Comparison of ENCODE assay signal across 15 cellular contexts in the genomic region with DNA sequence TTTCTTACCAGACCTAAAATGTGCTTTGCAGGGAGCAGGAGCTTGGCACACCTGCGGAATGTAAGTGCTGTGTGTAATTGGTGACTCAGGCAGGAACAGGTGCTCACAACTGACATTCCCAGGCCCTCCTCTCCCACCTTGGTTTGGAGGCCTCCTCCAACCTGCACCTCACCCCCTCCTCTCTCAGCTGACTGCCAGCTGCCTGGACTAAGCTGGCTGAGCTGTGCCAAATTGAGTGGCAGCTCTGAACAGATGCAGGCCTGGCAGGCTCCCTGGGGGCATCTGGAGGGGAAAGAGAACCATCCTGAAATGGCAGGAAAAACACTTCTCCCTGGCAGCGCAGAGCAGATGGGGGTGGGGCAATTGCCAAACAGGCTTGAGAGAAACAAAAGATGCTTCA.
A peak's percentile ranks its signal among the peaks of the same experiment; 100 is the strongest.
DNase-seq lines count a peak whose midpoint lies in the region; ATAC-seq and TF ChIP-seq lines count a peak whose summit lies in the region.
"Had no signal": no experiment of that assay in that cellular context is flagged by ENCODE, and none has a peak within 500 bp of the region (broad histone marks: within the 10 kb centered on the region; RNA-seq: fewer than 3 reads in every experiment).

No MANE protein-coding gene starts in this region.

- DNase-seq in Calu3, result peak; percentile 26
- DNase-seq in NCI-H187 treated with DMSO at 0.1 percent for 48 hours (lab: John Stamatoyannopoulos, UW), result peak; percentile 36
- peak; percentile 38 for DNase-seq in RPMI8226
- peak; percentile 42 for DNase-seq in left ventricle myocardium superior
- no peak for DNase-seq in HAP-1 (ENCODE audit: low spot score in 2 of 2)
- no peak for DNase-seq in SIG-M5 (lab: John Stamatoyannopoulos, UW)
- no peak for DNase-seq in activated CD4-positive, alpha-beta T cell treated with anti-CD3 and anti-CD28 coated beads, Interleukin-2, amount 50 U/mL, for 1 hour
- DNase-seq: activated CD4-positive, alpha-beta T cell treated with anti-CD3 and anti-CD28 coated beads, Interleukin-2, amount 50 U/mL, for 4 hours; activated effector memory CD4-positive, alpha-beta T cell treated with anti-CD3 and anti-CD28 coated beads, Interleukin-2, amount 50 U/mL, for 16 hours; brain microvascular endothelial cell; Kasumi-1; stimulated activated CD4-positive, alpha-beta T cell treated with anti-CD3 and anti-CD28 coated beads, Interleukin-4, amount 100 ng/mL, for 4 hours had no signal

- peak; percentile 83 for ATAC-seq in left ventricle myocardium superior
- no peak for ATAC-seq in HG02938 (IDR thresholded peaks at IDR 0.05; ENCODE audit: unreplicated experiment)

- H3K27me3 Mint-ChIP-seq in Calu3 (ENCODE audit: unreplicated experiment), result no peaks in the 10 kb centered on the region

- H3K36me3 ChIP-seq in HAP-1 (replicated peaks), result no peaks in the 10 kb centered on the region
- H3K36me3 ChIP-seq: brain microvascular endothelial cell had no signal

- no peak for TF ChIP-seq CTCF in Calu3 (IDR thresholded peaks at IDR 0.05; ENCODE audit: unreplicated experiment)

- H3K9me3 Mint-ChIP-seq in Calu3 (ENCODE audit: low read depth, unreplicated experiment), result no peaks in the 10 kb centered on the region
- H3K9me3 Mint-ChIP-seq: T-helper 1 cell treated with Interleukin-12 subunit alpha and Interleukin-12 subunit beta and Interleukin-4 antibody, amounts not matched to agents 30 μg/mL and 1 μg/mL, for 36 hours had no signal

- H3K4me3 ChIP-seq in HAP-1, result no peak overlapping the region

- CTCF ChIA-PET in Calu3 (lab: Charles Lee), result interaction anchor here (0.5 to 0.7 kb wide), 4 partner anchors 12 to 132 kb away, joined by 3 read pairs; no protein-coding TSS in a partner anchor

- no peaks in the 10 kb centered on the region for H3K27me3 ChIP-seq in HAP-1 (ENCODE audit: low read depth)
- H3K27me3 ChIP-seq: brain microvascular endothelial cell had no signal

- no peaks in the 10 kb centered on the region for H3K36me3 Mint-ChIP-seq in Calu3 (ENCODE audit: insufficient read depth, unreplicated experiment)

- in situ Hi-C loops in HAP-1 (cut with MboI; ENCODE audit: low sequenced_read_pairs), result no loop called here

- intact Hi-C loops in Calu3 (cut with micrococcal nuclease; ENCODE audit: unreplicated experiment) (loop anchor here (5.0 kb wide), 1 partner anchor 50 kb away; no protein-coding TSS in a partner anchor), left ventricle myocardium superior (cut with micrococcal nuclease) (no loop called here)

- H3K9me3 ChIP-seq in HAP-1, result no peaks in the 10 kb centered on the region

- no TSS peak for BruUV-seq in Calu3 (replicated peaks; lab: Mats Ljungman, UMichigan)

- H3K27ac Mint-ChIP-seq in Calu3 (ENCODE audit: unreplicated experiment), result no peak overlapping the region
- H3K27ac Mint-ChIP-seq: T-helper 1 cell treated with Interleukin-12 subunit alpha and Interleukin-12 subunit beta and Interleukin-4 antibody, amounts not matched to agents 30 μg/mL and 1 μg/mL, for 36 hours had no signal

- H3K4me3 Mint-ChIP-seq in Calu3 (ENCODE audit: low read depth, unreplicated experiment), result no peak overlapping the region
- H3K4me3 Mint-ChIP-seq: T-helper 1 cell treated with Interleukin-12 subunit alpha and Interleukin-12 subunit beta and Interleukin-4 antibody, amounts not matched to agents 30 μg/mL and 1 μg/mL, for 36 hours had no signal

- peaks cover 18% of the 10 kb centered on the region for H3K4me1 Mint-ChIP-seq in Calu3 (ENCODE audit: low read depth, unreplicated experiment)

- H3K4me1 ChIP-seq in HAP-1, result no peaks in the 10 kb centered on the region
- H3K4me1 ChIP-seq: parathyroid adenoma had no signal

Comparison
In these comparisons a context has a peak if more than half of its experiments do, and no peak if none do; other contexts are left out.
1. DNase-seq: peak in Calu3 (single experiment), NCI-H187 treated with DMSO at 0.1 percent for 48 hours (single experiment), RPMI8226 (single experiment) and left ventricle myocardium superior (single experiment); none in HAP-1 (0 of 2), SIG-M5 (single experiment) and activated CD4-positive, alpha-beta T cell treated with anti-CD3 and anti-CD28 coated beads, Interleukin-2, amount 50 U/mL, for 1 hour (single experiment).